In the genomic region with DNA sequence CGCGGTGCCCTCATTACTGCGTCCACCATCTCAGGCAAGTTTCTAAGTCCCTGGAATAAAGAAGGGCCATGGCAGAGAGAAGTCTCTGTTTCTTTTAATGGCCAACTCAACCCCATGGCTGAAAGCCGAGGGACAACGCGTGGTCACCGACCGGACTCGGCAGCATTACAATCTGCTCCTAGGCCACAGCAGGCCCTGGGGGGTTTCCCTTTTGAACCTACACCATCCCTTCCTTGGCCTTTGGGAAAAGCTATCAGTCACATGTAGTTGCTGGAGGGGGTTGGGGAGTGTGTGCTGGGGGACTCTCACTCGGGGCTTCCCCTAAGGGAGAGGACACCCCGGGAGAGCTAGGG, we compare ENCODE assay signal across 16 cellular contexts. TPM values are rescaled to one million over a fixed set of nuclear protein-coding genes. Genes with fewer than 3 reads are reported as not detected.
DNase-seq lines count a peak whose midpoint lies in the region; ATAC-seq, FAIRE-seq and TF ChIP-seq lines count a peak whose summit lies in the region.
"Had no signal": no experiment of that assay in that cellular context is flagged by ENCODE, and none has a peak within 500 bp of the region (broad histone marks: within the 10 kb centered on the region; RNA-seq: fewer than 3 reads in every experiment).

No MANE protein-coding gene starts in this region.

- no peaks in the 10 kb centered on the region for H3K9me3 ChIP-seq in A549
- H3K9me3 ChIP-seq in hepatocyte (ENCODE audit: low read depth): no peaks in the 10 kb centered on the region
- H3K9me3 ChIP-seq: adrenal gland, neutrophil, SJCRH30 had no signal

- peaks cover 7% of the 10 kb centered on the region for H3K27me3 Mint-ChIP-seq in GM23338 (ENCODE audit: insufficient read depth, low read depth, poor library complexity)

- no peak for TF ChIP-seq RAD21 in A549 (conservative IDR thresholded peaks at IDR 0.05 in 1 of 2, IDR thresholded peaks at IDR 0.05 in 1 of 2)

- no peak overlapping the region for H3K4me3 Mint-ChIP-seq in GM23338

- H3K9me2 ChIP-seq in GM23338 (ENCODE audit: insufficient read depth): no peaks in the 10 kb centered on the region
- H3K9me2 ChIP-seq in hepatocyte (replicated peaks; ENCODE audit: insufficient read depth): no peaks in the 10 kb centered on the region

- no peak for TF ChIP-seq CTCF in A549 (IDR thresholded peaks at IDR 0.05)
- no peak for TF ChIP-seq CTCF in GM23338 (conservative IDR thresholded peaks at IDR 0.05; ENCODE audit: low read depth in 2 of 2)
- no peak for TF ChIP-seq CTCF in VCaP (conservative IDR thresholded peaks at IDR 0.05)
- no peak for TF ChIP-seq CTCF in hepatocyte (IDR thresholded peaks at IDR 0.05; ENCODE audit: poor library complexity)

- H3K27ac Mint-ChIP-seq in GM23338: no peak overlapping the region

- 79% methylated on average over 11 of the region's 11 CpGs for WGBS in A549 (ENCODE audit: missing lambda C conversion rate)
- WGBS in hepatocyte (ENCODE audit: low lambda C conversion rate, missing lambda C conversion rate): 89% methylated on average over 11 of the region's 11 CpGs

- H3K36me3 ChIP-seq in GM23338 (ENCODE audit: insufficient read depth) (no peaks in the 10 kb centered on the region), hepatocyte (replicated peaks; ENCODE audit: insufficient read depth, low read depth) (no peaks in the 10 kb centered on the region)
- H3K36me3 ChIP-seq: adrenal gland, neutrophil, SJCRH30 had no signal

- peak overlapping the region; percentile 95 to 96 for H3K27ac ChIP-seq in A549
- no peak overlapping the region for H3K27ac ChIP-seq in GM23338 (ENCODE audit: low read depth)
- H3K27ac ChIP-seq in VCaP: peak overlapping the region; percentile 43
- H3K27ac ChIP-seq in hepatocyte: peak overlapping the region; percentile 98
- H3K27ac ChIP-seq: adrenal gland, dorsolateral prefrontal cortex, SJCRH30 had no signal

- H3K4me1 ChIP-seq in A549 (peaks cover 62% of the 10 kb centered on the region), GM23338 (ENCODE audit: insufficient read depth) (peaks cover 9% of the 10 kb centered on the region), hepatocyte (ENCODE audit: insufficient read depth) (peaks cover 49% of the 10 kb centered on the region)

- H3K4me3 ChIP-seq in A549: no peak overlapping the region
- no peak overlapping the region for H3K4me3 ChIP-seq in GM23338
- H3K4me3 ChIP-seq in hepatocyte: no peak overlapping the region
- H3K4me3 ChIP-seq: adrenal gland, dorsolateral prefrontal cortex, SJCRH30 had no signal

- H3K4me1 Mint-ChIP-seq in GM23338: peaks cover 21% of the 10 kb centered on the region

- TF ChIP-seq POLR2A in A549 (IDR thresholded peaks at IDR 0.05; ENCODE audit: low read length): no peak

- no peak for TF ChIP-seq EP300 in A549 (IDR thresholded peaks at IDR 0.05)

- ATAC-seq in A549 (no peak), GM23338 (peak; percentile 3; the same call in 2 of the 3 replicates), HG02759 (IDR thresholded peaks at IDR 0.05; ENCODE audit: unreplicated experiment) (no peak), HG02678 (IDR thresholded peaks at IDR 0.05; ENCODE audit: unreplicated experiment) (no peak)

- H4K20me1 ChIP-seq in GM23338 (replicated peaks; ENCODE audit: insufficient read depth) (no peaks in the 10 kb centered on the region), hepatocyte (ENCODE audit: insufficient read depth, poor library complexity, severe bottlenecking) (no peaks in the 10 kb centered on the region)

- peaks cover 9% of the 10 kb centered on the region; the same call in 1 of the 2 replicates for H3F3A ChIP-seq in GM23338 (replicated peaks; ENCODE audit: low read depth)

- H3K4me2 ChIP-seq in A549: peak overlapping the region; percentile 53
- H3K4me2 ChIP-seq in GM23338: no peak overlapping the region
- H3K4me2 ChIP-seq in hepatocyte: no peak overlapping the region

- CTCF ChIA-PET in A549 (lab: Yijun Ruan, JAX): interaction anchor here (0.6 to 14.7 kb wide), 41 partner anchors 11 to 211 kb away, joined by 3 to 267 read pairs (median 7); a partner anchor contains a TSS

- H3K79me2 ChIP-seq in GM23338 (replicated peaks; ENCODE audit: insufficient read depth) (no peaks in the 10 kb centered on the region), hepatocyte (no peaks in the 10 kb centered on the region)

- H2AFZ ChIP-seq in GM23338 (no peak overlapping the region), hepatocyte (no peak overlapping the region)

- H3K9me3 Mint-ChIP-seq in GM23338: no peaks in the 10 kb centered on the region

- H3K27me3 ChIP-seq in GM23338 (ENCODE audit: insufficient read depth) (no peaks in the 10 kb centered on the region), hepatocyte (no peaks in the 10 kb centered on the region)
- H3K27me3 ChIP-seq: adrenal gland, dorsolateral prefrontal cortex, neutrophil, SJCRH30 had no signal

- no peak for FAIRE-seq in A549 (lab: Jason Lieb, UNC)

- H3K36me3 Mint-ChIP-seq in GM23338 (ENCODE audit: low read depth): peaks cover 7% of the 10 kb centered on the region; the same call in 1 of the 3 replicates

- DNase-seq in A549 (ENCODE audit: low read depth in 1 of 2, low spot score in 1 of 2) (no peak), GM23338 (ENCODE audit: low spot score) (no peak), hepatocyte (ENCODE audit: low spot score) (peak; percentile 5), SIG-M5 (lab: John Stamatoyannopoulos, UW) (no peak), MV-4-11 (lab: John Stamatoyannopoulos, UW) (no peak)

- POLR2A ChIA-PET in A549 (lab: Yijun Ruan, JAX): interaction anchor here (1.4 kb wide), 1 partner anchor 151 kb away, joined by 7 read pairs; no protein-coding TSS in a partner anchor

TF ChIP-seq in A549, 52 proteins besides CTCF, POLR2A, EP300 and RAD21 (continues in another document):
- TF ChIP-seq BHLHE40 (IDR thresholded peaks at IDR 0.05; ENCODE audit: low read depth, low read length) (no peak), EHF (CRISPR knock-in tag; IDR thresholded peaks at IDR 0.05) (no peak), MYC (IDR thresholded peaks at IDR 0.05; ENCODE audit: borderline replicate concordance, low read length) (no peak), HOXA7 (CRISPR knock-in tag; IDR thresholded peaks at IDR 0.05) (no peak), RNF2 (IDR thresholded peaks at IDR 0.05; ENCODE audit: borderline replicate concordance, low read depth) (no peak), FOSB (CRISPR knock-in tag; IDR thresholded peaks at IDR 0.05) (no peak), CEBPB (IDR thresholded peaks at IDR 0.05) (no peak)
- TF ChIP-seq, protein P1, sequence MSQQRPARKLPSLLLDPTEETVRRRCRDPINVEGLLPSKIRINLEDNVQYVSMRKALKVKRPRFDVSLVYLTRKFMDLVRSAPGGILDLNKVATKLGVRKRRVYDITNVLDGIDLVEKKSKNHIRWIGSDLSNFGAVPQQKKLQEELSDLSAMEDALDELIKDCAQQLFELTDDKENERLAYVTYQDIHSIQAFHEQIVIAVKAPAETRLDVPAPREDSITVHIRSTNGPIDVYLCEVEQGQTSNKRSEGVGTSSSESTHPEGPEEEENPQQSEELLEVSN (IDR thresholded peaks at IDR 0.05; ENCODE audit: borderline replicate concordance, low read depth): no peak

TF ChIP-seq in GM23338, 12 proteins besides CTCF, POLR2A, EP300 and RAD21:
- TF ChIP-seq EZH2 (IDR thresholded peaks at IDR 0.05; ENCODE audit: low read depth, unreplicated experiment): no peak
- no peak for TF ChIP-seq STAT1 (IDR thresholded peaks at IDR 0.05; ENCODE audit: unreplicated experiment)
- no peak for TF ChIP-seq CREB1 (CRISPR knock-in tag; IDR thresholded peaks at IDR 0.05; ENCODE audit: low read depth)

RNA-seq across cellular contexts. Expression of a gene that starts 11.1 kb away (rescaled TPM):
- not detected in 2 replicates for polyA plus RNA-seq in A549 (2011; rRNA removed)
- polyA plus RNA-seq in A549 (2012; cell fraction: cytosol; rRNA removed): 0.01 TPM in 1 of 2 replicates, not detected in the other
- 0.05 TPM in 2 replicates for polyA plus RNA-seq in A549 (2012; cell fraction: nucleus; rRNA removed)
- polyA plus RNA-seq in A549 (2017; fragmentation: RNase III; extraction: RNeasy Plus Mini Kit Qiagen cat#74134 plus additional on column Dnase treatment): 0.03 TPM in 1 of 3 replicates, not detected in the others
- polyA minus RNA-seq in A549 (2011; rRNA and poly(A)+ RNA removed): not detected in 2 replicates
- total RNA-seq in GM23338 (2014; rRNA removed; shearing (Covaris generic)): 0.10 TPM in 1 of 2 replicates, not detected in the other
- polyA plus RNA-seq in GM23338 (2016; fragmentation: Nextera tagmentation; extraction: Ambion mirVana): not detected in 2 replicates
- not detected in 2 replicates for total RNA-seq in hepatocyte
- 0.10 TPM in 1 of 2 replicates, not detected in the other for polyA plus RNA-seq in hepatocyte
- total RNA-seq: adrenal gland, cardiac septum, glomerular endothelial cell, mononuclear cell, renal cortical epithelial cell, SJCRH30 had no signal

RNA-seq across cellular contexts. Expression of a gene that starts 18.8 kb away (rescaled TPM):
- polyA plus RNA-seq in A549 (2011; rRNA removed) (184 and 204 TPM in 2 replicates), A549 (2017; fragmentation: RNase III; extraction: RNeasy Plus Mini Kit Qiagen cat#74134 plus additional on column Dnase treatment) (292 to 337 TPM (median 294 TPM) in 3 replicates), GM23338 (2016; fragmentation: Nextera tagmentation; extraction: Ambion mirVana) (215 and 220 TPM in 2 replicates), hepatocyte (207 and 230 TPM in 2 replicates)
- polyA plus RNA-seq in A549 (2012; cell fraction: cytosol; rRNA removed): 490 and 496 TPM in 2 replicates
- 408 and 515 TPM in 2 replicates for polyA plus RNA-seq in A549 (2012; cell fraction: nucleus; rRNA removed)
- 222 and 228 TPM in 2 replicates for polyA minus RNA-seq in A549 (2011; rRNA and poly(A)+ RNA removed)
- total RNA-seq in GM23338 (2014; rRNA removed; shearing (Covaris generic)): 149 and 152 TPM in 2 replicates
- 108 and 112 TPM in 2 replicates for total RNA-seq in hepatocyte

RNA-seq across cellular contexts. Expression of a gene that starts 25.4 kb away (rescaled TPM):
- polyA plus RNA-seq in A549 (2011; rRNA removed): 13.6 and 17.2 TPM in 2 replicates
- 25.4 and 34.6 TPM in 2 replicates for polyA plus RNA-seq in A549 (2012; cell fraction: cytosol; rRNA removed)
- 32.3 and 36.6 TPM in 2 replicates for polyA plus RNA-seq in A549 (2012; cell fraction: nucleus; rRNA removed)
- 34.0 to 45.6 TPM (median 40.5 TPM) in 3 replicates for polyA plus RNA-seq in A549 (2017; fragmentation: RNase III; extraction: RNeasy Plus Mini Kit Qiagen cat#74134 plus additional on column Dnase treatment)
- 20.7 and 21.2 TPM in 2 replicates for polyA minus RNA-seq in A549 (2011; rRNA and poly(A)+ RNA removed)
- total RNA-seq in GM23338 (2014; rRNA removed; shearing (Covaris generic)): 10.5 and 14.6 TPM in 2 replicates
- 25.4 and 31.6 TPM in 2 replicates for polyA plus RNA-seq in GM23338 (2016; fragmentation: Nextera tagmentation; extraction: Ambion mirVana)
- total RNA-seq in hepatocyte: 16.9 and 19.0 TPM in 2 replicates
- polyA plus RNA-seq in hepatocyte: 58.5 and 60.1 TPM in 2 replicates
